In the genomic region with DNA sequence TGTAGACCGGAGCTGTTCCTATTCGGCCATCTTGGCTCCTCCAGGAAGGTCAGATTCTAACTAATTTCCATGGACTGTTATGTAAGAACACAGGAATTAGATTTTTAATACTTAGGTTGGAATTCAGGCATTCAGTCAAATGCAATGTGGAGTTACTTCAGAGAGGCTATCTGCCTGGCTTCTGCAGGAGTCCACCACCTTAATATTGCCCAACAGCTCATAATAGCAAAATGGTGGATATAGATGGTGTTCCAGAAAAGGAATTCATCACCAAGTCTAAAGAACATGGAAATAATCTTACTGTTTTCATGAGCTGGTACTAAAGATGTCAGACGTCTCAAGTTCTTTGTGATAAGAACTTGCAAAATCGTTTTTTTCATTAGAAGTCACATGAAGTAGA, we compare ENCODE assay signal across 1 cellular context.
TF ChIP-seq lines count a peak whose summit lies in the region.

No MANE protein-coding gene starts in this region.

TF ChIP-seq in H1, 55 proteins besides CTCF, POLR2A, EP300 and RAD21:
- TF ChIP-seq SAP30 (IDR thresholded peaks at IDR 0.05; ENCODE audit: insufficient read depth, insufficient replicate concordance, low read length) (no peak), YY1 (IDR thresholded peaks at IDR 0.05; ENCODE audit: low read depth, low read length) (peak; percentile 74), CEBPB (IDR thresholded peaks at IDR 0.05; ENCODE audit: low read depth, low read length) (peak; percentile 73), SP2 (IDR thresholded peaks at IDR 0.05; ENCODE audit: low read length) (no peak)
TF ChIP-seq in H1: peak in this region for 2.
